In genomic region chr4:74874785-74875367, GRCh38 we compare ENCODE assay signal across 8 cellular contexts. TPM values are rescaled to one million over a fixed set of nuclear protein-coding genes. Genes with fewer than 3 reads are reported as not detected.
DNase-seq lines count a peak whose midpoint lies in the region; ATAC-seq and TF ChIP-seq lines count a peak whose summit lies in the region.

No MANE protein-coding gene starts in this region.

- H3K27ac ChIP-seq in OCI-LY7 (ENCODE audit: low read depth, low read length, poor library complexity, severe bottlenecking) = no peak overlapping the region
- H3K27ac ChIP-seq in testis = peak overlapping the region in 1 of 2 donors; percentile 2

- intact Hi-C loops in OCI-LY7 (cut with micrococcal nuclease; ENCODE audit: unreplicated experiment) (loop anchor here (2.0 to 10.0 kb wide), 3 partner anchors 416 to 970 kb away; no protein-coding TSS in a partner anchor), testis (cut with DNase I; ENCODE audit: low total_unique reads) (no loop called here)

- H3K9me2 ChIP-seq in OCI-LY7 (ENCODE audit: insufficient read depth, low read length) = no peaks in the 10 kb centered on the region

- no TSS peak for BruUV-seq in OCI-LY7 (replicated peaks; lab: Mats Ljungman, UMichigan)

- H3K9me3 ChIP-seq in OCI-LY7 (ENCODE audit: low read length) (no peaks in the 10 kb centered on the region), testis (no peaks in the 10 kb centered on the region)

- no peak overlapping the region for H3K4me3 Mint-ChIP-seq in activated naive CD8-positive, alpha-beta T cell treated with anti-CD3 and anti-CD28 coated beads, Interleukin-2, amount 50 U/mL, for 24 hours
- no peak overlapping the region for H3K4me3 Mint-ChIP-seq in activated naive CD8-positive, alpha-beta T cell treated with anti-CD3 and anti-CD28 coated beads for 36 hours
- no peak overlapping the region for H3K4me3 Mint-ChIP-seq in chondrocyte (ENCODE audit: unreplicated experiment)

- peak; percentile 2 for DNase-seq in activated naive CD8-positive, alpha-beta T cell treated with anti-CD3 and anti-CD28 coated beads, Interleukin-2, amount 50 U/mL, for 24 hours
- no peak for DNase-seq in activated naive CD8-positive, alpha-beta T cell treated with anti-CD3 and anti-CD28 coated beads for 36 hours
- DNase-seq in HuH-7 (ENCODE audit: low spot score) (peak; percentile 13), OCI-LY7 (ENCODE audit: low spot score) (peak; percentile 77), chondrocyte (ENCODE audit: low spot score) (no peak), left kidney (ENCODE audit: low read depth, low spot score) (peak; percentile 92), testis (peak; percentile 63)

- peaks cover 10% of the 10 kb centered on the region for H3K27me3 Mint-ChIP-seq in activated naive CD8-positive, alpha-beta T cell treated with anti-CD3 and anti-CD28 coated beads, Interleukin-2, amount 50 U/mL, for 24 hours
- H3K27me3 Mint-ChIP-seq in activated naive CD8-positive, alpha-beta T cell treated with anti-CD3 and anti-CD28 coated beads for 36 hours = peaks cover 30% of the 10 kb centered on the region
- no peaks in the 10 kb centered on the region for H3K27me3 Mint-ChIP-seq in chondrocyte (ENCODE audit: low read depth)

- H3K27ac Mint-ChIP-seq in activated naive CD8-positive, alpha-beta T cell treated with anti-CD3 and anti-CD28 coated beads, Interleukin-2, amount 50 U/mL, for 24 hours = no peak overlapping the region
- no peak overlapping the region for H3K27ac Mint-ChIP-seq in activated naive CD8-positive, alpha-beta T cell treated with anti-CD3 and anti-CD28 coated beads for 36 hours
- no peak overlapping the region for H3K27ac Mint-ChIP-seq in chondrocyte (ENCODE audit: unreplicated experiment)

- H3K27me3 ChIP-seq in testis = no peaks in the 10 kb centered on the region

- H3K79me2 ChIP-seq in OCI-LY7 (ENCODE audit: insufficient read depth, low read depth, low read length) = no peaks in the 10 kb centered on the region

- peak; percentile 94 for TF ChIP-seq CTCF in OCI-LY7 (conservative IDR thresholded peaks at IDR 0.05; ENCODE audit: low read length)
- peak; percentile 96 for TF ChIP-seq CTCF in chondrocyte (IDR thresholded peaks at IDR 0.05)
- TF ChIP-seq CTCF in testis (IDR thresholded peaks at IDR 0.05) = peak; percentile 70 to 95 (median 90)

- WGBS in testis, 2 donors = 18 to 31% methylated on average over 1 of the region's 1 CpG

- H3K4me1 Mint-ChIP-seq in activated naive CD8-positive, alpha-beta T cell treated with anti-CD3 and anti-CD28 coated beads, Interleukin-2, amount 50 U/mL, for 24 hours = no peaks in the 10 kb centered on the region
- H3K4me1 Mint-ChIP-seq in activated naive CD8-positive, alpha-beta T cell treated with anti-CD3 and anti-CD28 coated beads for 36 hours = no peaks in the 10 kb centered on the region
- H3K4me1 Mint-ChIP-seq in chondrocyte (ENCODE audit: low read depth) = peaks cover 11% of the 10 kb centered on the region

- no peaks in the 10 kb centered on the region for H4K20me1 ChIP-seq in OCI-LY7 (ENCODE audit: insufficient read depth, low read length)

- no peaks in the 10 kb centered on the region for H3K9me3 Mint-ChIP-seq in activated naive CD8-positive, alpha-beta T cell treated with anti-CD3 and anti-CD28 coated beads, Interleukin-2, amount 50 U/mL, for 24 hours
- H3K9me3 Mint-ChIP-seq in activated naive CD8-positive, alpha-beta T cell treated with anti-CD3 and anti-CD28 coated beads for 36 hours = no peaks in the 10 kb centered on the region
- peaks cover 2% of the 10 kb centered on the region for H3K9me3 Mint-ChIP-seq in chondrocyte (ENCODE audit: low read depth)

- no peak overlapping the region for H3K4me2 ChIP-seq in OCI-LY7 (ENCODE audit: low read length)

- no peak overlapping the region for H3K4me3 ChIP-seq in OCI-LY7 (ENCODE audit: low read depth, low read length, poor library complexity, severe bottlenecking)
- no peak overlapping the region for H3K4me3 ChIP-seq in testis

- no peak for ATAC-seq in activated naive CD8-positive, alpha-beta T cell treated with anti-CD3 and anti-CD28 coated beads, Interleukin-2, amount 50 U/mL, for 24 hours
- ATAC-seq in GM21529 (IDR thresholded peaks at IDR 0.05; ENCODE audit: unreplicated experiment) = peak; percentile 55

- no peak for TF ChIP-seq POLR2A in testis (IDR thresholded peaks at IDR 0.05)

- H2AFZ ChIP-seq in OCI-LY7 (ENCODE audit: low read length) = no peak overlapping the region; the same call in 1 of the 2 replicates

- no peaks in the 10 kb centered on the region for H3K36me3 ChIP-seq in OCI-LY7 (ENCODE audit: insufficient read depth, low read length)
- H3K36me3 ChIP-seq in testis (ENCODE audit: low read depth, missing control alignments) = no peaks in the 10 kb centered on the region

- POLR2A ChIA-PET in OCI-LY7 (lab: Charles Lee) = interaction anchor here (0.5 to 0.9 kb wide), 2 partner anchors 11 to 208 kb away, joined by 3 read pairs; no protein-coding TSS in a partner anchor

- H3K4me1 ChIP-seq in OCI-LY7 (ENCODE audit: insufficient read depth, low read length, poor library complexity, severe bottlenecking) = no peaks in the 10 kb centered on the region
- no peaks in the 10 kb centered on the region for H3K4me1 ChIP-seq in testis

- CTCF ChIA-PET in OCI-LY7 (lab: Charles Lee; ENCODE audit: unreplicated experiment) = no interaction called here

- no peaks in the 10 kb centered on the region for H3K36me3 Mint-ChIP-seq in activated naive CD8-positive, alpha-beta T cell treated with anti-CD3 and anti-CD28 coated beads, Interleukin-2, amount 50 U/mL, for 24 hours (ENCODE audit: low read depth)
- no peaks in the 10 kb centered on the region for H3K36me3 Mint-ChIP-seq in activated naive CD8-positive, alpha-beta T cell treated with anti-CD3 and anti-CD28 coated beads for 36 hours
- H3K36me3 Mint-ChIP-seq in chondrocyte (ENCODE audit: low read depth) = no peaks in the 10 kb centered on the region

RNA-seq across cellular contexts. Expression of gene PARM1, which starts 58.0 kb away (rescaled TPM):
- total RNA-seq in activated naive CD8-positive, alpha-beta T cell treated with anti-CD3 and anti-CD28 coated beads for 36 hours = under 1 TPM in 1 of 2 experiments, not detected in 1; 0.04 TPM
- total RNA-seq in OCI-LY7 (2014; rRNA removed; shearing (Covaris generic)) = not detected in 2 replicates
- total RNA-seq in OCI-LY7 (2022) = not detected in 2 replicates
- 0.90 to 1.4 TPM (median 1.0 TPM) in 3 replicates for total RNA-seq in chondrocyte
- total RNA-seq in testis = 10 to 100 TPM; 40.1 to 40.5 TPM
- polyA plus RNA-seq in testis (ENCODE audit: insufficient read depth, low read depth, low replicate concordance) = 29.0 TPM

Comparison
In these comparisons a context has a peak if more than half of its experiments do, and no peak if none do; other contexts are left out.
1. DNase-seq: peak in activated naive CD8-positive, alpha-beta T cell treated with anti-CD3 and anti-CD28 coated beads, Interleukin-2, amount 50 U/mL, for 24 hours (single experiment), HuH-7 (single experiment), OCI-LY7 (single experiment), left kidney (single experiment) and testis (single experiment); none in activated naive CD8-positive, alpha-beta T cell treated with anti-CD3 and anti-CD28 coated beads for 36 hours (single experiment) and chondrocyte (single experiment).
2. RNA of gene PARM1, which starts 58.0 kb away (total RNA-seq): 40.1 to 40.5 TPM in testis; 0.90 to 1.4 TPM in chondrocyte, 0.04 TPM in activated naive CD8-positive, alpha-beta T cell treated with anti-CD3 and anti-CD28 coated beads for 36 hours and not detected in OCI-LY7; every median in the first group is over 10 times any median in the second.
3. Peak in every context shown above with its lines, with median percentiles within 50 percentile points of each other: CTCF ChIP-seq.